In genomic region chr3:57383838-57384237, GRCh38 we compare ENCODE assay signal across 26 cellular contexts.
"Had no signal": no experiment of that assay in that cellular context is flagged by ENCODE, and none has a peak within 500 bp of the region (broad histone marks: within the 10 kb centered on the region; RNA-seq: fewer than 3 reads in every experiment).

No MANE protein-coding gene starts in this region.

- H3K79me2 ChIP-seq: hepatocyte had no signal

- H3K9me3 ChIP-seq: heart right ventricle, left ventricle myocardium inferior, mucosa of descending colon, neutrophil, ovary, right atrium auricular region, stomach, testis, thyroid gland, transverse colon, upper lobe of left lung, vagina had no signal

- H3K36me3 ChIP-seq: heart right ventricle, left ventricle myocardium inferior, neutrophil, ovary, right atrium auricular region, stomach, thyroid gland, transverse colon, upper lobe of left lung, vagina had no signal

- H3K4me3 ChIP-seq: heart right ventricle, hepatocyte, left ventricle myocardium inferior, mucosa of descending colon, ovary, right atrium auricular region, skin epidermis, stomach, testis, thyroid gland, transverse colon, upper lobe of left lung, vagina had no signal

- H3K4me2 ChIP-seq: hepatocyte had no signal

- ATAC-seq: heart right ventricle; mucosa of descending colon; naive thymus-derived CD4-positive, alpha-beta T cell; natural killer cell treated with Interleukin-12 subunit alpha and Interleukin-12 subunit beta and Interleukin-15 and Interleukin-18, amount 100 ng/mL, for 72 hours; sciatic nerve; stimulated activated naive B cell treated with anti-CD40 and anti-IgM and Interleukin-4, amounts not matched to agents 10 μg/mL and 1 μg/mL and 100 μg/mL, for 72 hours; stimulated activated naive CD8-positive, alpha-beta T cell treated with anti-CD3 and anti-CD28 coated beads, Interleukin-15, Interleukin-2, amounts not matched to agents 100 U/mL and 50 U/mL, for 24 hours had no signal

- H3K27ac ChIP-seq: heart right ventricle, hepatocyte, left ventricle myocardium inferior, neutrophil, ovary, right atrium auricular region, skin epidermis, stomach, testis, thyroid gland, transverse colon, upper lobe of left lung, vagina had no signal

- H3K27me3 ChIP-seq: hepatocyte, neutrophil, ovary, right atrium auricular region, stomach, testis, thyroid gland, transverse colon, upper lobe of left lung, vagina had no signal

- H2AFZ ChIP-seq: hepatocyte had no signal

- H3K4me1 ChIP-seq: heart right ventricle, left ventricle myocardium inferior, right atrium auricular region, stomach, thyroid gland, transverse colon, upper lobe of left lung, vagina had no signal

- DNase-seq: heart right ventricle; islet precursor cell; left ventricle myocardium inferior; midbrain; mucosa of descending colon; naive thymus-derived CD4-positive, alpha-beta T cell; occipital lobe; ovary; stimulated activated CD4-positive, alpha-beta T cell treated with anti-CD3 and anti-CD28 coated beads, Interleukin-12 subunit alpha, Interleukin-12 subunit beta, amount 100 ng/mL, for 4 hours; stimulated activated CD4-positive, alpha-beta T cell treated with anti-CD3 and anti-CD28 coated beads, Interleukin-15, amount 100 ng/mL, for 24 hours; stimulated activated CD4-positive, alpha-beta T cell treated with anti-CD3 and anti-CD28 coated beads, Interleukin-2, amount 100 ng/mL, for 24 hours; stimulated activated CD4-positive, alpha-beta T cell treated with anti-CD3 and anti-CD28 coated beads, Interleukin-4, amount 100 ng/mL, for 1 hour; stimulated activated naive B cell treated with anti-CD40 and anti-IgM and Interleukin-4, amounts not matched to agents 10 μg/mL and 1 μg/mL and 100 μg/mL, for 72 hours; stimulated activated naive CD8-positive, alpha-beta T cell treated with anti-CD3 and anti-CD28 coated beads, Interleukin-15, Interleukin-2, amounts not matched to agents 100 U/mL and 50 U/mL, for 24 hours; stomach; testis; transverse colon; upper lobe of left lung had no signal
